Comparison of ENCODE assay signal across 2 cellular contexts in the genomic region with DNA sequence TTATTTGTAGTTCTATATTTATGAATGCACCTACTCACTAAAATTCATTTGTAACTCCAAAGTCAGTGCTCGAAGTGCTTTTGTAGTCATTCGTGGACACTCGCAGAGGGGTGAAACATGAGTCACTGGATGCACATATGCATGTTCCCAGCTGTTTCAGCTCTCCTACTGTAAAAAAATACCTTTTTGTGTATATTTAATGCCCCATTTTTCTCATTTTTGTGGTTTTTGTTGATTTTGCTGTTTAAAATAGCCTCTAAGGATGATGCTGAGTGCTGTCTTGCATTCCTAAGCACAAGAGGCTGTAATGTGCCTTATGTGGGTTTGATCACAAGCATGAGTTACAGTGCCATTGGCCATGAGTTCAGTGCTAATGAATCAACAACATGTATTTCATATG.
TF ChIP-seq lines count a peak whose summit lies in the region.

No MANE protein-coding gene starts in this region.

TF ChIP-seq in SK-N-SH treated with all-trans-retinoic acid at 6 μM for 48 hours, 23 proteins besides CTCF, POLR2A, EP300 and RAD21:
- TF ChIP-seq, protein P1, sequence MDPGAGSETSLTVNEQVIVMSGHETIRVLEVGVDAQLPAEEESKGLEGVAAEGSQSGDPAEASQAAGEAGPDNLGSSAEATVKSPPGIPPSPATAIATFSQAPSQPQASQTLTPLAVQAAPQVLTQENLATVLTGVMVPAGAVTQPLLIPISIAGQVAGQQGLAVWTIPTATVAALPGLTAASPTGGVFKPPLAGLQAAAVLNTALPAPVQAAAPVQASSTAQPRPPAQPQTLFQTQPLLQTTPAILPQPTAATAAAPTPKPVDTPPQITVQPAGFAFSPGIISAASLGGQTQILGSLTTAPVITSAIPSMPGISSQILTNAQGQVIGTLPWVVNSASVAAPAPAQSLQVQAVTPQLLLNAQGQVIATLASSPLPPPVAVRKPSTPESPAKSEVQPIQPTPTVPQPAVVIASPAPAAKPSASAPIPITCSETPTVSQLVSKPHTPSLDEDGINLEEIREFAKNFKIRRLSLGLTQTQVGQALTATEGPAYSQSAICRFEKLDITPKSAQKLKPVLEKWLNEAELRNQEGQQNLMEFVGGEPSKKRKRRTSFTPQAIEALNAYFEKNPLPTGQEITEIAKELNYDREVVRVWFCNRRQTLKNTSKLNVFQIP (CRISPR knock-in tag; IDR thresholded peaks at IDR 0.05; ENCODE audit: borderline replicate concordance, low read depth) = no peak
- no peak for TF ChIP-seq BACH2 (CRISPR knock-in tag; IDR thresholded peaks at IDR 0.05; ENCODE audit: borderline replicate concordance)
- TF ChIP-seq ARNTL (CRISPR knock-in tag; IDR thresholded peaks at IDR 0.05; ENCODE audit: borderline replicate concordance, low read depth) = no peak
- TF ChIP-seq ZNF565 (CRISPR knock-in tag; conservative IDR thresholded peaks at IDR 0.05; ENCODE audit: low read depth) = no peak
- TF ChIP-seq ISL1 (CRISPR knock-in tag; IDR thresholded peaks at IDR 0.05) = no peak
- TF ChIP-seq, protein P2, sequence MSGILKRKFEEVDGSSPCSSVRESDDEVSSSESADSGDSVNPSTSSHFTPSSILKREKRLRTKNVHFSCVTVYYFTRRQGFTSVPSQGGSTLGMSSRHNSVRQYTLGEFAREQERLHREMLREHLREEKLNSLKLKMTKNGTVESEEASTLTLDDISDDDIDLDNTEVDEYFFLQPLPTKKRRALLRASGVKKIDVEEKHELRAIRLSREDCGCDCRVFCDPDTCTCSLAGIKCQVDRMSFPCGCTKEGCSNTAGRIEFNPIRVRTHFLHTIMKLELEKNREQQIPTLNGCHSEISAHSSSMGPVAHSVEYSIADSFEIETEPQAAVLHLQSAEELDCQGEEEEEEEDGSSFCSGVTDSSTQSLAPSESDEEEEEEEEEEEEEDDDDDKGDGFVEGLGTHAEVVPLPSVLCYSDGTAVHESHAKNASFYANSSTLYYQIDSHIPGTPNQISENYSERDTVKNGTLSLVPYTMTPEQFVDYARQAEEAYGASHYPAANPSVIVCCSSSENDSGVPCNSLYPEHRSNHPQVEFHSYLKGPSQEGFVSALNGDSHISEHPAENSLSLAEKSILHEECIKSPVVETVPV (CRISPR knock-in tag; IDR thresholded peaks at IDR 0.05) = no peak
- TF ChIP-seq GLIS3 (CRISPR knock-in tag; IDR thresholded peaks at IDR 0.05) = no peak
- TF ChIP-seq TOX (CRISPR knock-in tag; IDR thresholded peaks at IDR 0.05; ENCODE audit: borderline replicate concordance) = no peak
- no peak for TF ChIP-seq ZFP30 (CRISPR knock-in tag; IDR thresholded peaks at IDR 0.05)
- no peak for TF ChIP-seq ESRRG (CRISPR knock-in tag; IDR thresholded peaks at IDR 0.05)
- no peak for TF ChIP-seq ZNF8 (CRISPR knock-in tag; IDR thresholded peaks at IDR 0.05)
- TF ChIP-seq SNAI2 (CRISPR knock-in tag; IDR thresholded peaks at IDR 0.05) = no peak
- no peak for TF ChIP-seq TCF4 (CRISPR knock-in tag; IDR thresholded peaks at IDR 0.05; ENCODE audit: borderline replicate concordance)
- TF ChIP-seq RARB (CRISPR knock-in tag; IDR thresholded peaks at IDR 0.05) = no peak
- no peak for TF ChIP-seq OSR1 (CRISPR knock-in tag; IDR thresholded peaks at IDR 0.05)
- TF ChIP-seq PPARA (CRISPR knock-in tag; IDR thresholded peaks at IDR 0.05; ENCODE audit: borderline replicate concordance) = no peak
- TF ChIP-seq, protein P3, sequence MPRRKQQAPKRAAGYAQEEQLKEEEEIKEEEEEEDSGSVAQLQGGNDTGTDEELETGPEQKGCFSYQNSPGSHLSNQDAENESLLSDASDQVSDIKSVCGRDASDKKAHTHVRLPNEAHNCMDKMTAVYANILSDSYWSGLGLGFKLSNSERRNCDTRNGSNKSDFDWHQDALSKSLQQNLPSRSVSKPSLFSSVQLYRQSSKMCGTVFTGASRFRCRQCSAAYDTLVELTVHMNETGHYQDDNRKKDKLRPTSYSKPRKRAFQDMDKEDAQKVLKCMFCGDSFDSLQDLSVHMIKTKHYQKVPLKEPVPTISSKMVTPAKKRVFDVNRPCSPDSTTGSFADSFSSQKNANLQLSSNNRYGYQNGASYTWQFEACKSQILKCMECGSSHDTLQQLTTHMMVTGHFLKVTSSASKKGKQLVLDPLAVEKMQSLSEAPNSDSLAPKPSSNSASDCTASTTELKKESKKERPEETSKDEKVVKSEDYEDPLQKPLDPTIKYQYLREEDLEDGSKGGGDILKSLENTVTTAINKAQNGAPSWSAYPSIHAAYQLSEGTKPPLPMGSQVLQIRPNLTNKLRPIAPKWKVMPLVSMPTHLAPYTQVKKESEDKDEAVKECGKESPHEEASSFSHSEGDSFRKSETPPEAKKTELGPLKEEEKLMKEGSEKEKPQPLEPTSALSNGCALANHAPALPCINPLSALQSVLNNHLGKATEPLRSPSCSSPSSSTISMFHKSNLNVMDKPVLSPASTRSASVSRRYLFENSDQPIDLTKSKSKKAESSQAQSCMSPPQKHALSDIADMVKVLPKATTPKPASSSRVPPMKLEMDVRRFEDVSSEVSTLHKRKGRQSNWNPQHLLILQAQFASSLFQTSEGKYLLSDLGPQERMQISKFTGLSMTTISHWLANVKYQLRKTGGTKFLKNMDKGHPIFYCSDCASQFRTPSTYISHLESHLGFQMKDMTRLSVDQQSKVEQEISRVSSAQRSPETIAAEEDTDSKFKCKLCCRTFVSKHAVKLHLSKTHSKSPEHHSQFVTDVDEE (CRISPR knock-in tag; IDR thresholded peaks at IDR 0.05) = no peak
- no peak for TF ChIP-seq ZC3H10 (CRISPR knock-in tag; IDR thresholded peaks at IDR 0.05)
- TF ChIP-seq ZNF70 (CRISPR knock-in tag; IDR thresholded peaks at IDR 0.05) = no peak

TF ChIP-seq in SK-N-SH, 30 proteins besides CTCF, POLR2A, EP300 and RAD21 (continued from another document):
- TF ChIP-seq, protein P4, sequence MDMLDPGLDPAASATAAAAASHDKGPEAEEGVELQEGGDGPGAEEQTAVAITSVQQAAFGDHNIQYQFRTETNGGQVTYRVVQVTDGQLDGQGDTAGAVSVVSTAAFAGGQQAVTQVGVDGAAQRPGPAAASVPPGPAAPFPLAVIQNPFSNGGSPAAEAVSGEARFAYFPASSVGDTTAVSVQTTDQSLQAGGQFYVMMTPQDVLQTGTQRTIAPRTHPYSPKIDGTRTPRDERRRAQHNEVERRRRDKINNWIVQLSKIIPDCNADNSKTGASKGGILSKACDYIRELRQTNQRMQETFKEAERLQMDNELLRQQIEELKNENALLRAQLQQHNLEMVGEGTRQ (IDR thresholded peaks at IDR 0.05; ENCODE audit: borderline replicate concordance, low read depth, low read length) = no peak
- no peak for TF ChIP-seq POLR2AphosphoS5 (IDR thresholded peaks at IDR 0.05; ENCODE audit: low read depth, low read length)
- TF ChIP-seq SMC3 (IDR thresholded peaks at IDR 0.05; ENCODE audit: low read depth, low read length) = no peak
- TF ChIP-seq RXRA (IDR thresholded peaks at IDR 0.05; ENCODE audit: borderline replicate concordance, low read depth) = no peak
- no peak for TF ChIP-seq TAF1 (IDR thresholded peaks at IDR 0.05; ENCODE audit: borderline replicate concordance, low read depth, low read length)
- no peak for TF ChIP-seq JUND (IDR thresholded peaks at IDR 0.05)
